Comparison of ENCODE assay signal across 15 cellular contexts in genomic region chr9:20353529-20353928, GRCh38.
A peak's percentile ranks its signal among the peaks of the same experiment; 100 is the strongest.
DNase-seq lines count a peak whose midpoint lies in the region; ATAC-seq and TF ChIP-seq lines count a peak whose summit lies in the region.
"Had no signal": no experiment of that assay in that cellular context is flagged by ENCODE, and none has a peak within 500 bp of the region (broad histone marks: within the 10 kb centered on the region; RNA-seq: fewer than 3 reads in every experiment).

No MANE protein-coding gene starts in this region.

- H3K27ac ChIP-seq in tibial artery, result no peak overlapping the region

- no peak for TF ChIP-seq CTCF in tibial artery (IDR thresholded peaks at IDR 0.05)

- ATAC-seq in GM18520 (IDR thresholded peaks at IDR 0.05; ENCODE audit: unreplicated experiment), result peak; percentile 25
- peak; percentile 46 for ATAC-seq in GM21717 (IDR thresholded peaks at IDR 0.05; ENCODE audit: unreplicated experiment)
- ATAC-seq: left lobe of liver, Panc1 had no signal

- peaks cover 0 to 31% (median 13%) of the 10 kb centered on the region in 4 donors for H3K4me1 ChIP-seq in tibial artery

- peak; percentile 66 for DNase-seq in LHCN-M2 (ENCODE audit: low read depth)
- DNase-seq in myocyte (ENCODE audit: low read depth), result peak; percentile 72
- DNase-seq in stimulated activated naive CD4-positive, alpha-beta T cell (lab: John Stamatoyannopoulos, UW), result no peak
- no peak for DNase-seq in tibial artery
- DNase-seq in AML-193 (lab: John Stamatoyannopoulos, UW), result no peak
- no peak for DNase-seq in NCI-H2227 (lab: John Stamatoyannopoulos, UW; ENCODE audit: unreplicated experiment)
- DNase-seq: activated B cell treated with CpG ODN at 0.5 μM for 24 hours; activated gamma-delta T cell; effector CD4-positive, alpha-beta T cell; hippocampal formation; NCI-H510A had no signal

- H3K9me3 ChIP-seq in tibial artery, result no peaks in the 10 kb centered on the region

- H3K27me3 ChIP-seq in tibial artery, result no peaks in the 10 kb centered on the region

- intact Hi-C loops in tibial artery (cut with DNase I; ENCODE audit: low total_unique reads), result loop anchor here (10.0 kb wide), 1 partner anchor 751 kb away; no protein-coding TSS in a partner anchor

- H3K36me3 ChIP-seq in tibial artery, result peaks cover 0 to 6% (median 0%) of the 10 kb centered on the region in 3 donors

- no peak overlapping the region for H3K4me3 ChIP-seq in tibial artery

Comparison
In these comparisons a context has a peak if more than half of its experiments do, and no peak if none do; other contexts are left out.
1. DNase-seq: peak in LHCN-M2 (single experiment) and myocyte (single experiment); none in stimulated activated naive CD4-positive, alpha-beta T cell (0 of 6), tibial artery (0 of 2), AML-193 (0 of 2) and NCI-H2227 (single experiment).